Comparison of ENCODE assay signal across 3 cellular contexts in genomic region chr19:41052162-41052561, GRCh38. TPM values are rescaled to one million over a fixed set of nuclear protein-coding genes. Genes with fewer than 3 reads are reported as not detected.
"Had no signal": no experiment of that assay in that cellular context is flagged by ENCODE, and none has a peak within 500 bp of the region (broad histone marks: within the 10 kb centered on the region; RNA-seq: fewer than 3 reads in every experiment).

No MANE protein-coding gene starts in this region.

RNA-seq across cellular contexts. Expression of gene CYP2A13, which starts 36.1 kb away (rescaled TPM):
- total RNA-seq: GM23248, H4, HFFc6 had no signal
